In the genomic region with DNA sequence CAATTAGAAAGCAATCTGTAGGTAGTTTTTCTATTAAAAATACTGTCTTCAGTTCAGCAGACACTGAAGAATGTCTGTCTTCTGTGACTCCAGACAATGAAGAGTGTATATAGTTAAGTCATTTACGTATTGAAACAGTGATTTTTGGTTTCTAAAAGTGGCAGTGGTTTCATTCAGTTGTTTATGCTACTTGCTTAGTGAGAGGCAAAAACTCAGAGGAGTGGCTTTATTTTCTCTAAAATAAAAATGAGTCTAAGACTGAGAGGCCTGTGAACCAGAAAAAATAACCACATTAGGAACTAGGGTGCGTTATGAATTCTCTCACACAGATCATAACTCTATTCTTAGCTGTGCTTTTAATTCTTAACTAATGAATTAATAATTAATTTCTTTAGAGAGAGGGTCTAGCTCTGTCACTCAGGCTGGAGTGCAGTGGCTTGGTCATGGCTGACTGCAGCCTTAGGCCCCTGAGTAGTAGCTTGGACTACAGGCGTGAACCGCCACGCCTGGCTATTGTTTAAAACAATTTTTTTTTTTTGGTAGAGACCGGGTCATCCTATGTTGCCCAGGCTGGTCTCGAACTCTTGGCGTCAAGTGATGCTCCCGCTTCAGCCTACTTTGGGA, we compare ENCODE assay signal across 12 cellular contexts. TPM values are rescaled to one million over a fixed set of nuclear protein-coding genes. Genes with fewer than 3 reads are reported as not detected.
DNase-seq lines count a peak whose midpoint lies in the region; ATAC-seq and TF ChIP-seq lines count a peak whose summit lies in the region.
"Had no signal": no experiment of that assay in that cellular context is flagged by ENCODE, and none has a peak within 500 bp of the region (broad histone marks: within the 10 kb centered on the region; RNA-seq: fewer than 3 reads in every experiment).

No MANE protein-coding gene starts in this region.

- no peak overlapping the region for H3K4me3 ChIP-seq in GM12865 (ENCODE audit: low read depth, low read length)
- H3K4me3 ChIP-seq: coronary artery had no signal

- ATAC-seq in GM19395 (IDR thresholded peaks at IDR 0.05; ENCODE audit: unreplicated experiment) (peak; percentile 99), HG02759 (IDR thresholded peaks at IDR 0.05; ENCODE audit: unreplicated experiment) (peak; percentile 95), HG03432 (IDR thresholded peaks at IDR 0.05; ENCODE audit: unreplicated experiment) (peak; percentile 98)

- DNase-seq in GM12865 (ENCODE audit: low read depth) = peak; percentile 75
- no peak for DNase-seq in mucosa of gallbladder (ENCODE audit: low spot score)
- no peak for DNase-seq in NCI-H82 (lab: John Stamatoyannopoulos, UW)
- no peak for DNase-seq in nucleus accumbens (lab: John Stamatoyannopoulos, UW)
- no peak for DNase-seq in NCI-H2107 (lab: John Stamatoyannopoulos, UW)
- DNase-seq: activated naive CD8-positive, alpha-beta T cell treated with anti-CD3 and anti-CD28 coated beads, Interleukin-2, amount 10 ng/mL, durations not matched to agents 7 days and 5 days; foreskin fibroblast; NCI-H526 had no signal

- no peak for TF ChIP-seq CTCF in GM12865 (IDR thresholded peaks at IDR 0.05; ENCODE audit: insufficient read depth, low read depth, low read length, missing control alignments)

RNA-seq across cellular contexts. Expression of gene FREM3, which starts 31.4 kb away (rescaled TPM):
- total RNA-seq in mucosa of gallbladder = 0.12 TPM
- total RNA-seq: activated naive CD8-positive, alpha-beta T cell treated with anti-CD3 and anti-CD28 coated beads, Interleukin-2, amount 10 ng/mL, durations not matched to agents 7 days and 5 days had no signal
